Comparison of ENCODE assay signal across 9 cellular contexts in the genomic region with DNA sequence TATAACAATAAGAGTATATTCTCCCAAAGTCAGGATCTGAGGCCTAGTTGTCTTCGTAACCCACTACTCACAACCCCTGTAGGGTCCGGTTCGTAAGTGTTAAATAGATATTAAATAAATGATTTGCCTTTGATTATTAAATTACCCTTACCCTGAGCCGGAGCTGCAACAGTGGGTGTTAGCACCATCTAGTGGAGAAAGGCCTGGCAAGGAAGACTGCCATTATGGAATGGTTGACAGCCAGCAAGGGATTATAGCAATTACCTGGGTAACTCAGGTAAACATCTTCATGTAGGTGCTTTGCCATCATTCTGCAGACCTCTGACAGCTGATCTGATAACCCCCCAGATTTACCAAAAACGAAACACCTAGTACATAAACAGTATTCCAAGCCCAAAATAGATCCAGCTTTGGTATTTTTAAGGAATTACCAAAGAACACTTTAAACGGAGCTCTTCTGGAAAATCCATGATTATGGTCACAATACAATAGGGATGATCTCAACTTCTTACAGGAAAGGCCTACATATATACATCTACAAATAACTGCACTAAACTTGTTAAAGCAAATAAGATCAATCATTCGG.
DNase-seq lines count a peak whose midpoint lies in the region; ATAC-seq and FAIRE-seq lines count a peak whose summit lies in the region.
"Had no signal": no experiment of that assay in that cellular context is flagged by ENCODE, and none has a peak within 500 bp of the region (broad histone marks: within the 10 kb centered on the region; RNA-seq: fewer than 3 reads in every experiment).

No MANE protein-coding gene starts in this region.

- H3K27ac Mint-ChIP-seq in activated naive CD8-positive, alpha-beta T cell treated with anti-CD3 and anti-CD28 coated beads for 36 hours, result no peak overlapping the region

- peak; percentile 22 for DNase-seq in ELF-1 (ENCODE audit: low read depth, low spot score)
- peak; percentile 4 for DNase-seq in NCI-H1694 treated with DMSO at 0.1 percent for 48 hours (lab: John Stamatoyannopoulos, UW)
- DNase-seq in activated naive CD8-positive, alpha-beta T cell treated with anti-CD3 and anti-CD28 coated beads for 36 hours, result peak; percentile 4
- peak; percentile 73 for DNase-seq in iPS-NIHi11 (ENCODE audit: low spot score)
- DNase-seq in stromal cell of bone marrow (ENCODE audit: low read depth), result peak; percentile 15

- H3K36me3 Mint-ChIP-seq in activated naive CD8-positive, alpha-beta T cell treated with anti-CD3 and anti-CD28 coated beads for 36 hours, result no peaks in the 10 kb centered on the region

- peak; percentile 72 for FAIRE-seq in A204.1 (lab: Jason Lieb, UNC)
- FAIRE-seq: endometrium had no signal

- H3K4me1 Mint-ChIP-seq in activated naive CD8-positive, alpha-beta T cell treated with anti-CD3 and anti-CD28 coated beads for 36 hours, result no peaks in the 10 kb centered on the region

- H3K9me3 Mint-ChIP-seq in activated naive CD8-positive, alpha-beta T cell treated with anti-CD3 and anti-CD28 coated beads for 36 hours, result no peaks in the 10 kb centered on the region

- no peak overlapping the region for H3K4me3 Mint-ChIP-seq in activated naive CD8-positive, alpha-beta T cell treated with anti-CD3 and anti-CD28 coated beads for 36 hours

- peaks cover 10% of the 10 kb centered on the region for H3K27me3 Mint-ChIP-seq in activated naive CD8-positive, alpha-beta T cell treated with anti-CD3 and anti-CD28 coated beads for 36 hours

- ATAC-seq in GM21367 (IDR thresholded peaks at IDR 0.05; ENCODE audit: unreplicated experiment) (no peak), HG03521 (IDR thresholded peaks at IDR 0.05; ENCODE audit: unreplicated experiment) (no peak)

Comparison
In these comparisons a context has a peak if more than half of its experiments do, and no peak if none do; other contexts are left out.
1. DNase-seq: peak in every context shown above with its lines; median percentile 73 in iPS-NIHi11; 22 in ELF-1; 15 in stromal cell of bone marrow; 4 in NCI-H1694 treated with DMSO at 0.1 percent for 48 hours; 4 in activated naive CD8-positive, alpha-beta T cell treated with anti-CD3 and anti-CD28 coated beads for 36 hours.